ENCODE assay signal across 10 cellular contexts in genomic region chr14:76772300-76773187, GRCh38. TPM values are rescaled to one million over a fixed set of nuclear protein-coding genes. Genes with fewer than 3 reads are reported as not detected.
A peak's percentile ranks its signal among the peaks of the same experiment; 100 is the strongest.
DNase-seq lines count a peak whose midpoint lies in the region; ATAC-seq and TF ChIP-seq lines count a peak whose summit lies in the region.
"Had no signal": no experiment of that assay in that cellular context is flagged by ENCODE, and none has a peak within 500 bp of the region (broad histone marks: within the 10 kb centered on the region; RNA-seq: fewer than 3 reads in every experiment).

No MANE protein-coding gene starts in this region.

- H3K4me1 ChIP-seq in heart right ventricle: peaks cover 34 to 93% (median 72%) of the 10 kb centered on the region in 9 donors

- H3K36me3 Mint-ChIP-seq in progenitor cell of endocrine pancreas (ENCODE audit: insufficient read depth): peaks cover 9% of the 10 kb centered on the region

- peak in 2 of 9 donors; percentile 4 to 29 for TF ChIP-seq CTCF in heart right ventricle (IDR thresholded peaks at IDR 0.05)
- TF ChIP-seq CTCF in progenitor cell of endocrine pancreas (IDR thresholded peaks at IDR 0.05; ENCODE audit: unreplicated experiment): no peak

- peaks cover 0 to 55% (median 0%) of the 10 kb centered on the region in 9 donors for H3K36me3 ChIP-seq in heart right ventricle

- H3K9me3 Mint-ChIP-seq in progenitor cell of endocrine pancreas (ENCODE audit: low read depth): no peaks in the 10 kb centered on the region

- ATAC-seq in heart right ventricle (peak; percentile 54 to 80 (median 72)), HG03521 (IDR thresholded peaks at IDR 0.05; ENCODE audit: unreplicated experiment) (no peak)

- H3K4me3 ChIP-seq in heart right ventricle: peak overlapping the region in 2 of 10 donors; percentile 4 to 14

- H3K27ac Mint-ChIP-seq in progenitor cell of endocrine pancreas: peak overlapping the region; percentile 49

- no peaks in the 10 kb centered on the region for H3K9me3 ChIP-seq in heart right ventricle

- H3K4me3 Mint-ChIP-seq in progenitor cell of endocrine pancreas (ENCODE audit: low read depth): no peak overlapping the region

- 37 to 49% methylated on average over 13 of the region's 13 CpGs for WGBS in heart right ventricle, 2 donors

- DNase-seq in ELF-1 (ENCODE audit: low read depth, low spot score) (peak; percentile 90), heart right ventricle (peak; percentile 74 to 87), progenitor cell of endocrine pancreas (ENCODE audit: low spot score, unreplicated experiment) (no peak), cortex of kidney (lab: John Stamatoyannopoulos, UW) (no peak), LoVo (ENCODE audit: low spot score) (no peak)
- DNase-seq in activated CD8-positive, alpha-beta memory T cell treated with anti-CD3 and anti-CD28 coated beads, Interleukin-2, amount 50 U/mL, for 48 hours: peak; percentile 43
- DNase-seq in activated naive CD4-positive, alpha-beta T cell treated with anti-CD3 and anti-CD28 coated beads, Interleukin-2, amount 50 U/mL, for 16 hours: no peak
- DNase-seq: DND-41 had no signal

- peaks cover 0 to 3% (median 0%) of the 10 kb centered on the region in 7 donors for H3K27me3 ChIP-seq in heart right ventricle

- H3K27ac ChIP-seq in heart right ventricle: peak overlapping the region; percentile 38 to 95 (median 80)

- H3K27me3 Mint-ChIP-seq in progenitor cell of endocrine pancreas: no peaks in the 10 kb centered on the region

- H3K4me1 Mint-ChIP-seq in progenitor cell of endocrine pancreas (ENCODE audit: low read depth): peaks cover 13% of the 10 kb centered on the region

- intact Hi-C loops in heart right ventricle (cut with DNase I): no loop called here

RNA-seq across cellular contexts. Expression of gene VASH1, which starts 11.3 kb away (rescaled TPM):
- total RNA-seq in heart right ventricle (10 to 100 TPM in 8 of 10 donors, 1 to 10 TPM in 2; 9.1 to 20.2 (median 12.9) TPM), progenitor cell of endocrine pancreas (37.1 and 43.2 TPM in 2 replicates)
- 10 to 100 TPM; 13.2 to 13.6 TPM for polyA plus RNA-seq in heart right ventricle
- total RNA-seq: OCI-LY7 had no signal

RNA-seq across cellular contexts. Expression of gene ANGEL1, which starts 40.1 kb away (rescaled TPM):
- 10 to 100 TPM in 8 of 10 donors, 1 to 10 TPM in 2; 9.2 to 17.1 (median 12.9) TPM for total RNA-seq in heart right ventricle
- polyA plus RNA-seq in heart right ventricle: 1 to 10 TPM; 5.5 to 9.9 TPM
- total RNA-seq in progenitor cell of endocrine pancreas: 121 and 129 TPM in 2 replicates

RNA-seq across cellular contexts. Expression of gene LRRC74A, which starts 53.7 kb away (rescaled TPM):
- total RNA-seq in heart right ventricle: not detected
- polyA plus RNA-seq in heart right ventricle: not detected
- not detected in 2 replicates for total RNA-seq in progenitor cell of endocrine pancreas
- total RNA-seq: OCI-LY7 had no signal

Comparison
In these comparisons a context has a peak if more than half of its experiments do, and no peak if none do; other contexts are left out.
1. DNase-seq: peak in ELF-1 (single experiment), activated CD8-positive, alpha-beta memory T cell treated with anti-CD3 and anti-CD28 coated beads, Interleukin-2, amount 50 U/mL, for 48 hours (single experiment) and heart right ventricle (2 of 2); none in progenitor cell of endocrine pancreas (single experiment), cortex of kidney (single experiment), activated naive CD4-positive, alpha-beta T cell treated with anti-CD3 and anti-CD28 coated beads, Interleukin-2, amount 50 U/mL, for 16 hours (single experiment) and LoVo (single experiment).